35 cellular contexts compared by ENCODE assay signal in the genomic region with DNA sequence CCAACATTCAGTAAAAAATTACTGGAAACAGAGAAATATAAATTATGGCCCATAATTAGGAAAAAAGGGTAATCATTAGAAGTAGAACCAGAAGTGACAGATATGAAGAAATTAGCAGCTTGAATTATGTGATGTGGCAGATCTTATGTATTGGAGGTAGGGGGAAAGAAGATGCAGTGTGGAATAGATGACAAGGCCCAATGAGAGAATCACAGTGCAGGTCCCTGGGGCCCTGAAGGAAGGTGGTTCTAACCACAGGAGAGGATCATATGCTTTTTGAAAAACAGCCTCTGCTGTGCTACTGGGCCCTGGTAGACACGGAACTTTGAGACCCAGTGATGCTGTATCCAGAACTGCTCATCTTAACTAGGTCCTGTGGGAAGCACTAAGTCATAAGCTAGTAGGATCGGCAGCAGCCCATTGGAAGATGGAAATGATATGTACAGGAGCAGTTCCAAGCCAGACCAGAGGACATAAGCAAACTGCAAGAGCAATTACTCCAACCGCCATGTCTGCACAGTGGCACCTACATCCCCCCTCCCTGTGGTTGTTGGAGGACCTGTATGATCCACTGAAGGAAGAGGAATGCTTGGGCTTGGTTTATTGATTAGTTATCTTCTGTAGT. TPM values are rescaled to one million over a fixed set of nuclear protein-coding genes. Genes with fewer than 3 reads are reported as not detected.
"Had no signal": no experiment of that assay in that cellular context is flagged by ENCODE, and none has a peak within 500 bp of the region (broad histone marks: within the 10 kb centered on the region; RNA-seq: fewer than 3 reads in every experiment).

No MANE protein-coding gene starts in this region.

- H3K27me3 Mint-ChIP-seq: activated B cell treated with CpG ODN at 0.5 μM for 24 hours; activated CD8-positive, alpha-beta T cell treated with anti-CD3 and anti-CD28 coated beads for 36 hours; activated naive CD8-positive, alpha-beta T cell treated with anti-CD3 and anti-CD28 coated beads, Interleukin-2, amount 10 ng/mL, durations not matched to agents 7 days and 5 days; effector memory CD8-positive, alpha-beta T cell; stimulated activated memory B cell treated with anti-CD40 and anti-IgM and Interleukin-4, amounts not matched to agents 10 μg/mL and 1 μg/mL and 100 μg/mL, for 72 hours had no signal

- H3K4me1 Mint-ChIP-seq: activated B cell treated with CpG ODN at 0.5 μM for 24 hours; nephron; stimulated activated memory B cell treated with anti-CD40 and anti-IgM and Interleukin-4, amounts not matched to agents 10 μg/mL and 1 μg/mL and 100 μg/mL, for 72 hours had no signal

- DNase-seq: activated B cell treated with CpG ODN at 0.5 μM for 24 hours; activated CD8-positive, alpha-beta T cell treated with anti-CD3 and anti-CD28 coated beads for 36 hours; activated gamma-delta T cell treated with Interleukin-2 at 50 U/mL for 16 hours; activated naive CD8-positive, alpha-beta T cell treated with anti-CD3 and anti-CD28 coated beads, Interleukin-2, amount 10 ng/mL, durations not matched to agents 7 days and 5 days; activated T-cell treated with anti-CD3 and anti-CD28 coated beads for 4 hours; amniotic stem cell; brain microvascular endothelial cell; dorsolateral prefrontal cortex; effector memory CD8-positive, alpha-beta T cell; foreskin fibroblast; head of caudate nucleus; hippocampal formation; left cardiac atrium; left ventricle myocardium superior; mucosa of descending colon; sigmoid colon; small intestine; stimulated activated CD4-positive, alpha-beta T cell treated with anti-CD3 and anti-CD28 coated beads, Interleukin-4, amount 100 ng/mL, for 24 hours; T-helper 1 cell had no signal

- ATAC-seq: activated CD8-positive, alpha-beta T cell treated with anti-CD3 and anti-CD28 coated beads for 36 hours; effector memory CD8-positive, alpha-beta T cell; left cardiac atrium; left ventricle myocardium superior; mucosa of descending colon had no signal

- H3K27ac Mint-ChIP-seq: activated B cell treated with CpG ODN at 0.5 μM for 24 hours; effector memory CD8-positive, alpha-beta T cell; stimulated activated memory B cell treated with anti-CD40 and anti-IgM and Interleukin-4, amounts not matched to agents 10 μg/mL and 1 μg/mL and 100 μg/mL, for 72 hours; T-helper 2 cell treated with Interferon-gamma antibody and Interleukin-4, amounts not matched to agents 5 μg/mL and 100 μg/mL, for 36 hours had no signal

- H3K9me3 Mint-ChIP-seq: activated B cell treated with CpG ODN at 0.5 μM for 24 hours; activated naive CD8-positive, alpha-beta T cell treated with anti-CD3 and anti-CD28 coated beads, Interleukin-2, amount 10 ng/mL, durations not matched to agents 7 days and 5 days; effector memory CD8-positive, alpha-beta T cell; T-helper 2 cell treated with Interferon-gamma antibody and Interleukin-4, amounts not matched to agents 5 μg/mL and 100 μg/mL, for 36 hours had no signal

- H3K4me3 Mint-ChIP-seq: activated B cell treated with CpG ODN at 0.5 μM for 24 hours; activated CD8-positive, alpha-beta T cell treated with anti-CD3 and anti-CD28 coated beads for 36 hours; activated naive CD8-positive, alpha-beta T cell treated with anti-CD3 and anti-CD28 coated beads, Interleukin-2, amount 10 ng/mL, durations not matched to agents 7 days and 5 days; effector memory CD8-positive, alpha-beta T cell; nephron; stimulated activated memory B cell treated with anti-CD40 and anti-IgM and Interleukin-4, amounts not matched to agents 10 μg/mL and 1 μg/mL and 100 μg/mL, for 72 hours; T-helper 2 cell treated with Interferon-gamma antibody and Interleukin-4, amounts not matched to agents 5 μg/mL and 100 μg/mL, for 36 hours had no signal

RNA-seq across cellular contexts. Expression of a gene that starts 40.5 kb away (rescaled TPM):
- total RNA-seq: activated B cell treated with CpG ODN at 0.5 μM for 24 hours; activated CD8-positive, alpha-beta T cell treated with anti-CD3 and anti-CD28 coated beads for 36 hours; activated naive CD8-positive, alpha-beta T cell treated with anti-CD3 and anti-CD28 coated beads, Interleukin-2, amount 10 ng/mL, durations not matched to agents 7 days and 5 days; astrocyte; cardiac septum; cerebellum; dorsolateral prefrontal cortex; endothelial cell of umbilical vein; left cardiac atrium; left ventricle myocardium superior; lung microvascular endothelial cell; mesenteric fat pad; myocyte; osteoblast; posterior vena cava; renal cortical epithelial cell; temporal lobe; tibial nerve; ureter had no signal
